In the genomic region with DNA sequence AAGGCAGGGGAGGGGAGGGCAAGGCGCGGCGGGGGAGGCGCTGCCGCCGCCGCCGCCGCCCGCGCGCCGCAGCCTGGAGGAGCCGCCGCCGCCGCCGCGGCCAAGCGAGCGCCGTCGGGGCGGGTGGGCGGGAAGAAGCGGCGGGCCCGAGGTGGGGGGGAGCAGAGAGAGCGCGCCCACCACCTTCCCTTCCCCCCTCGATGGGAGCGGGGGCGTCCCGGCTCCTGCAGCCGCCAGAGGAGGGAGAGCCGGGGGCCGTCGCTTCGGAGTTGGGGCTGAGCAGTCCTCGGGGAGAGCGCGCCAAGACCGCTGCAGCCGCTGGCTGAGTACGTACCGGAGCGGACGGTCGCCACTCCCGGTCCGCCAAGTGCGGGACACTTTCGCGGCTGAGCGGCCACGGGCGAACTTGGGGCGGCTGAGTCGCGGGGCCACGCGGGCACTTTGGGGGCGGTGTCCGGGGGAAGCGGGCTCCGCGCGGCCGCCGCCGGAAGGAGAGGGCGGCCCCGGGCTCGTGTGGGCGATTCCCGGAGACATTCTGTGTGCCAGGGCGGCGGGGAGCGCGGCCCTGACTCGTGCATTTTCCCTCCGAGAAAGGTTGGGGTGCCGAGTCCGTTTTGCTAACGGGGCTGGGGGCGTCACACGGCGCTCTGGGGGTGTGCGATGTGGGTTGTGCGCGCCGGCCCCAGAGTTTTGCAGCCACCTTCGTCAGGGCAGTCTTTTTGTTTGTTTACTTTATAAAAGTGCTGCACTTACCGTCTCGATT, we compare ENCODE assay signal across 1 cellular context.
TF ChIP-seq lines count a peak whose summit lies in the region.

Gene NAB1 (plus strand): TSS at position 49 of the 763 bp plus-strand sequence. CDS start 10,094 bp downstream, outside the sequence.

TF ChIP-seq in HCT116, 20 proteins besides CTCF, POLR2A, EP300 and RAD21 (continued from another document):
- TF ChIP-seq REST (IDR thresholded peaks at IDR 0.05; ENCODE audit: low read depth), result no peak
- TF ChIP-seq, protein P1, sequence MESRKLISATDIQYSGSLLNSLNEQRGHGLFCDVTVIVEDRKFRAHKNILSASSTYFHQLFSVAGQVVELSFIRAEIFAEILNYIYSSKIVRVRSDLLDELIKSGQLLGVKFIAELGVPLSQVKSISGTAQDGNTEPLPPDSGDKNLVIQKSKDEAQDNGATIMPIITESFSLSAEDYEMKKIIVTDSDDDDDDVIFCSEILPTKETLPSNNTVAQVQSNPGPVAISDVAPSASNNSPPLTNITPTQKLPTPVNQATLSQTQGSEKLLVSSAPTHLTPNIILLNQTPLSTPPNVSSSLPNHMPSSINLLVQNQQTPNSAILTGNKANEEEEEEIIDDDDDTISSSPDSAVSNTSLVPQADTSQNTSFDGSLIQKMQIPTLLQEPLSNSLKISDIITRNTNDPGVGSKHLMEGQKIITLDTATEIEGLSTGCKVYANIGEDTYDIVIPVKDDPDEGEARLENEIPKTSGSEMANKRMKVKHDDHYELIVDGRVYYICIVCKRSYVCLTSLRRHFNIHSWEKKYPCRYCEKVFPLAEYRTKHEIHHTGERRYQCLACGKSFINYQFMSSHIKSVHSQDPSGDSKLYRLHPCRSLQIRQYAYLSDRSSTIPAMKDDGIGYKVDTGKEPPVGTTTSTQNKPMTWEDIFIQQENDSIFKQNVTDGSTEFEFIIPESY (IDR thresholded peaks at IDR 0.05; ENCODE audit: extremely low read depth, insufficient replicate concordance, low read length), result no peak
- TF ChIP-seq JUND (IDR thresholded peaks at IDR 0.05), result no peak
- 0 out of 2 replicates have a peak, but pooled peaks have one; percentile 13 for TF ChIP-seq POLR2AphosphoS5 (IDR thresholded peaks at IDR 0.05; ENCODE audit: low read depth, low read length)
- TF ChIP-seq SIN3A (IDR thresholded peaks at IDR 0.05; ENCODE audit: low read depth), result no peak
